Comparison of ENCODE assay signal across 11 cellular contexts in genomic region chr1:36653850-36654249, GRCh38.
DNase-seq lines count a peak whose midpoint lies in the region; ATAC-seq, FAIRE-seq and TF ChIP-seq lines count a peak whose summit lies in the region.
"Had no signal": no experiment of that assay in that cellular context is flagged by ENCODE, and none has a peak within 500 bp of the region (broad histone marks: within the 10 kb centered on the region; RNA-seq: fewer than 3 reads in every experiment).

No MANE protein-coding gene starts in this region.

- TF ChIP-seq POLR2A in spleen (IDR thresholded peaks at IDR 0.05): no peak

- H3K4me3 Mint-ChIP-seq in WTC11: no peak overlapping the region

- H3K9ac ChIP-seq in PC-3 (ENCODE audit: low read length): no peak overlapping the region

- DNase-seq in DMS 273 (lab: John Stamatoyannopoulos, UW; ENCODE audit: unreplicated experiment): peak; percentile 58
- no peak for DNase-seq in DMS 273 treated with DMSO at 0.1 percent for 48 hours (lab: John Stamatoyannopoulos, UW)
- DNase-seq in PC-3: peak; percentile 5
- DNase-seq in frontal cortex (ENCODE audit: low spot score in 2 of 2): peak; percentile 39 to 44
- DNase-seq in substantia nigra (lab: John Stamatoyannopoulos, UW): peak; percentile 18 to 91 (median 76)
- no peak for DNase-seq in WTC11 (ENCODE audit: low spot score)
- DNase-seq in CD1c-positive myeloid dendritic cell (ENCODE audit: extremely low spot score): no peak
- no peak for DNase-seq in spleen
- DNase-seq: NCI-H2081 treated with DMSO at 0.1 percent for 48 hours; stimulated activated CD4-positive, alpha-beta T cell treated with anti-CD3 and anti-CD28 coated beads, Interleukin-12 subunit alpha, Interleukin-12 subunit beta, amount 100 ng/mL, for 4 hours had no signal

- peaks cover 49% of the 10 kb centered on the region for H3K27me3 ChIP-seq in PC-3 (ENCODE audit: low read length)
- H3K27me3 ChIP-seq in spleen (replicated peaks in 1 of 7): peaks cover 0 to 84% (median 6%) of the 10 kb centered on the region in 7 donors

- H3K4me1 ChIP-seq in PC-3 (ENCODE audit: insufficient read depth, low read length): no peaks in the 10 kb centered on the region
- H3K4me1 ChIP-seq in spleen: peaks cover 0 to 4% (median 0%) of the 10 kb centered on the region in 6 donors

- no peaks in the 10 kb centered on the region for H3K9me2 ChIP-seq in PC-3 (replicated peaks; ENCODE audit: low read length)

- no peak overlapping the region for H3K27ac ChIP-seq in PC-3 (ENCODE audit: low read length)
- peak overlapping the region; percentile 32 for H3K27ac ChIP-seq in substantia nigra (ENCODE audit: low read depth, low read length, poor library complexity, severe bottlenecking)
- H3K27ac ChIP-seq in spleen: no peak overlapping the region

- no peaks in the 10 kb centered on the region for H4K20me1 ChIP-seq in PC-3 (ENCODE audit: low read length)

- peak; percentile 89 for FAIRE-seq in frontal cortex (lab: Jason Lieb, UNC)
- FAIRE-seq: A204.1 had no signal

- 56 to 76% (median 65%) methylated on average over 8 of the region's 8 CpGs for WGBS in spleen, 5 donors

- H3K4me3 ChIP-seq in PC-3 (ENCODE audit: low read length) (no peak overlapping the region), spleen (no peak overlapping the region)

- H3K36me3 ChIP-seq in PC-3 (ENCODE audit: low read depth, low read length): no peaks in the 10 kb centered on the region
- no peaks in the 10 kb centered on the region for H3K36me3 ChIP-seq in spleen

- ATAC-seq in PC-3 (no peak), WTC11 (no peak)

- H3K27ac Mint-ChIP-seq in WTC11: no peak overlapping the region

- no peaks in the 10 kb centered on the region for H3F3A ChIP-seq in PC-3 (ENCODE audit: low read length, unreplicated experiment)

- CTCF ChIA-PET in PC-3 (lab: Charles Lee): no interaction called here
- CTCF ChIA-PET in WTC11 (lab: Charles Lee): interaction anchor here (0.5 kb wide), 1 partner anchor 73 kb away, joined by 3 read pairs; no protein-coding TSS in a partner anchor

- POLR2A ChIA-PET in PC-3 (lab: Charles Lee; ENCODE audit: unreplicated experiment): no interaction called here
- POLR2A ChIA-PET in WTC11 (lab: Charles Lee): no interaction called here

- intact Hi-C loops in PC-3 (cut with micrococcal nuclease): no loop called here
- intact Hi-C loops in spleen (cut with DNase I; ENCODE audit: low total_unique reads): no loop called here

- H3K4me2 ChIP-seq in PC-3 (ENCODE audit: low read length): no peak overlapping the region

- H3K27me3 Mint-ChIP-seq in WTC11 (ENCODE audit: low read depth): peaks cover 13% of the 10 kb centered on the region

- H3K36me3 Mint-ChIP-seq in WTC11: no peaks in the 10 kb centered on the region

- H2AFZ ChIP-seq in PC-3 (ENCODE audit: low read length): no peak overlapping the region

- peaks cover 4% of the 10 kb centered on the region for H3K4me1 Mint-ChIP-seq in WTC11

- BruUV-seq in PC-3 (replicated peaks; lab: Mats Ljungman, UMichigan): no TSS peak

- TF ChIP-seq CTCF in PC-3 (conservative IDR thresholded peaks at IDR 0.05; ENCODE audit: low read depth, low read length) (no peak), WTC11 (IDR thresholded peaks at IDR 0.05) (no peak), spleen (IDR thresholded peaks at IDR 0.05 in 8 of 11, conservative IDR thresholded peaks at IDR 0.05 in 3 of 11) (no peak)

- H3K9me3 ChIP-seq in PC-3 (ENCODE audit: low read length): no peaks in the 10 kb centered on the region
- H3K9me3 ChIP-seq in spleen: no peaks in the 10 kb centered on the region

- no peaks in the 10 kb centered on the region for H3K9me3 Mint-ChIP-seq in WTC11

- H3K79me2 ChIP-seq in PC-3 (ENCODE audit: low read length): no peaks in the 10 kb centered on the region

TF ChIP-seq in WTC11, 78 proteins besides CTCF, POLR2A, EP300 and RAD21 (continues in another document):
- TF ChIP-seq CDX4 (CRISPR knock-in tag; IDR thresholded peaks at IDR 0.05; ENCODE audit: borderline replicate concordance): no peak
- no peak for TF ChIP-seq AFF4 (CRISPR knock-in tag; IDR thresholded peaks at IDR 0.05; ENCODE audit: borderline replicate concordance)
- TF ChIP-seq ZNF263 (CRISPR knock-in tag; IDR thresholded peaks at IDR 0.05; ENCODE audit: low read depth): no peak
- no peak for TF ChIP-seq ZBTB21 (CRISPR knock-in tag; IDR thresholded peaks at IDR 0.05; ENCODE audit: borderline replicate concordance)
- no peak for TF ChIP-seq PREB (CRISPR knock-in tag; IDR thresholded peaks at IDR 0.05; ENCODE audit: borderline replicate concordance)
- TF ChIP-seq E2F4 (CRISPR knock-in tag; IDR thresholded peaks at IDR 0.05; ENCODE audit: borderline replicate concordance, low read depth): no peak
- TF ChIP-seq IRF1 (CRISPR knock-in tag; IDR thresholded peaks at IDR 0.05): no peak
- TF ChIP-seq NR1H2 (CRISPR knock-in tag; IDR thresholded peaks at IDR 0.05): no peak
- TF ChIP-seq EMX1 (CRISPR knock-in tag; IDR thresholded peaks at IDR 0.05): no peak
- no peak for TF ChIP-seq ERG (CRISPR knock-in tag; IDR thresholded peaks at IDR 0.05)

Comparison
In these comparisons a context has a peak if more than half of its experiments do, and no peak if none do; other contexts are left out.
1. DNase-seq: peak in DMS 273 (single experiment), PC-3 (single experiment), frontal cortex (2 of 2) and substantia nigra (49 of 49); none in DMS 273 treated with DMSO at 0.1 percent for 48 hours (single experiment), WTC11 (single experiment), CD1c-positive myeloid dendritic cell (single experiment) and spleen (single experiment).